ENCODE assay signal across 1 cellular context in genomic region chr1:82423174-82423815, GRCh38.
TF ChIP-seq lines count a peak whose summit lies in the region.

No MANE protein-coding gene starts in this region.

TF ChIP-seq in WTC11, 78 proteins besides CTCF, POLR2A, EP300 and RAD21 (continued from another document):
- TF ChIP-seq ZNF532 (CRISPR knock-in tag; IDR thresholded peaks at IDR 0.05; ENCODE audit: borderline replicate concordance) (no peak), ZBTB21 (CRISPR knock-in tag; IDR thresholded peaks at IDR 0.05; ENCODE audit: borderline replicate concordance) (no peak), E2F1 (CRISPR knock-in tag; IDR thresholded peaks at IDR 0.05) (no peak), TEAD1 (CRISPR knock-in tag; IDR thresholded peaks at IDR 0.05) (no peak), IRF2 (CRISPR knock-in tag; IDR thresholded peaks at IDR 0.05; ENCODE audit: borderline replicate concordance, low read depth) (no peak), FOXK1 (CRISPR knock-in tag; IDR thresholded peaks at IDR 0.05) (no peak), PRDM15 (CRISPR knock-in tag; IDR thresholded peaks at IDR 0.05) (no peak)
TF ChIP-seq in WTC11: peak in this region for 0.
